In the genomic region with DNA sequence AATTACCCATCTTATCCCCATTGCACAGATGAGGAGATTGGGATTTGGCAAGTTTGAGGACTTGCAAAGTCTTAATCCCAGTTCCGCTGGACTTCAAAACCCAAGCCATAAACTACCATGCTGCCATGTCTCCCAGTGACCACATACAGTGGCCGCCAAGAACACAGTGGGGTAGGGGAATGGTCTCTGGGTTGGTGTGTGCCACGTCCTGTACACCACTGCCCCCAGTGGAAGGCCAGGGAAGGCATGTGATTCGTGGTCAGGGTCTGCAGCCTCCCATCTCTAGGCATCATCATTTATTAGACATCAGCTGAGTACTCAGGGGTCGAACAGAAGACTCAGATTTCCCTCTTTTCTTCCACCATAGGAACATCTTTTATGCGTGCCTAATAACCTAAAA, we compare ENCODE assay signal across 10 cellular contexts.
DNase-seq lines count a peak whose midpoint lies in the region; ATAC-seq and TF ChIP-seq lines count a peak whose summit lies in the region.
"Had no signal": no experiment of that assay in that cellular context is flagged by ENCODE, and none has a peak within 500 bp of the region (broad histone marks: within the 10 kb centered on the region; RNA-seq: fewer than 3 reads in every experiment).

No MANE protein-coding gene starts in this region.

- no peak overlapping the region for H3K9ac ChIP-seq in trophoblast cell (ENCODE audit: low read length)

- H3K4ac ChIP-seq in trophoblast cell (ENCODE audit: low read depth, low read length): no peak overlapping the region

- WGBS in heart right ventricle, 2 donors: 80 to 81% methylated on average over 6 of the region's 6 CpGs
- WGBS in trophoblast cell (ENCODE audit: extremely low coverage, insufficient coverage, insufficient read length): no CpG with 5 or more reads among the region's 6 CpGs
- 80 to 83% methylated on average over 5 to 6 of the region's 6 CpGs for WGBS in esophagus squamous epithelium, 2 donors

- BruUV-seq in OCI-LY7 (replicated peaks; lab: Mats Ljungman, UMichigan): no TSS peak

- no peak overlapping the region for H3K14ac ChIP-seq in trophoblast cell (ENCODE audit: low read length)

- H3K36me3 Mint-ChIP-seq in endothelial cell (ENCODE audit: low read depth, unreplicated experiment): peaks cover 4% of the 10 kb centered on the region
- H3K36me3 Mint-ChIP-seq: activated naive CD4-positive, alpha-beta T cell treated with anti-CD3 and anti-CD28 coated beads, Interleukin-2, amount 50 U/mL, for 72 hours had no signal

- DNase-seq in heart right ventricle: no peak
- no peak for DNase-seq in Right ventricle myocardium superior
- peak; percentile 46 for DNase-seq in OCI-LY7 (ENCODE audit: low spot score)
- peak; percentile 60 for DNase-seq in endothelial cell (ENCODE audit: low spot score)
- no peak for DNase-seq in upper lobe of right lung
- DNase-seq in trophoblast cell: no peak
- no peak for DNase-seq in esophagus squamous epithelium (lab: John Stamatoyannopoulos, UW)
- DNase-seq: MV-4-11 had no signal

- H2BK5ac ChIP-seq in trophoblast cell (ENCODE audit: low read depth, low read length, poor library complexity): no peak overlapping the region

- H3K9me3 ChIP-seq in heart right ventricle (no peaks in the 10 kb centered on the region), OCI-LY7 (ENCODE audit: low read length) (no peaks in the 10 kb centered on the region), upper lobe of right lung (no peaks in the 10 kb centered on the region), trophoblast cell (ENCODE audit: insufficient read depth, low read depth, low read length) (peaks cover 2% of the 10 kb centered on the region), esophagus squamous epithelium (no peaks in the 10 kb centered on the region)

- H3K79me1 ChIP-seq in trophoblast cell (ENCODE audit: low read length): peaks cover 3% of the 10 kb centered on the region

- no peak overlapping the region for H2BK120ac ChIP-seq in trophoblast cell (ENCODE audit: insufficient read depth, low read length, poor library complexity)

- H4K91ac ChIP-seq in trophoblast cell (ENCODE audit: low read depth, low read length): no peak overlapping the region

- no peaks in the 10 kb centered on the region for H3K9me3 Mint-ChIP-seq in endothelial cell (ENCODE audit: unreplicated experiment)
- H3K9me3 Mint-ChIP-seq: activated naive CD4-positive, alpha-beta T cell treated with anti-CD3 and anti-CD28 coated beads, Interleukin-2, amount 50 U/mL, for 72 hours had no signal

- no peak overlapping the region for H4K8ac ChIP-seq in trophoblast cell (ENCODE audit: low read depth, low read length)

- no peaks in the 10 kb centered on the region for H3K79me2 ChIP-seq in OCI-LY7 (ENCODE audit: insufficient read depth, low read depth, low read length)
- no peaks in the 10 kb centered on the region for H3K79me2 ChIP-seq in trophoblast cell (ENCODE audit: control insufficient read depth, insufficient read depth, low read length, poor library complexity)

- TF ChIP-seq CTCF in heart right ventricle (IDR thresholded peaks at IDR 0.05) (peak in 7 of 9 donors; percentile 34 to 54 (median 47)), OCI-LY7 (conservative IDR thresholded peaks at IDR 0.05; ENCODE audit: low read length) (peak; percentile 84), endothelial cell (IDR thresholded peaks at IDR 0.05; ENCODE audit: unreplicated experiment) (peak; percentile 51), upper lobe of right lung (IDR thresholded peaks at IDR 0.05) (peak; percentile 38), esophagus squamous epithelium (IDR thresholded peaks at IDR 0.05) (peak in 3 of 6 experiments; percentile 14 to 30 (median 23))

- H3K36me3 ChIP-seq in heart right ventricle: no peaks in the 10 kb centered on the region
- H3K36me3 ChIP-seq in OCI-LY7 (ENCODE audit: insufficient read depth, low read length): no peaks in the 10 kb centered on the region
- no peaks in the 10 kb centered on the region for H3K36me3 ChIP-seq in upper lobe of right lung
- H3K36me3 ChIP-seq in trophoblast cell (ENCODE audit: control insufficient read depth in 1 of 2, insufficient read depth in 2 of 2, low read length in 2 of 2): no peaks in the 10 kb centered on the region
- no peaks in the 10 kb centered on the region for H3K36me3 ChIP-seq in esophagus squamous epithelium

- CTCF ChIA-PET in OCI-LY7 (lab: Charles Lee; ENCODE audit: unreplicated experiment): interaction anchor here (0.6 kb wide), 1 partner anchor 84 kb away, joined by 3 read pairs; no protein-coding TSS in a partner anchor

- H3K4me3 Mint-ChIP-seq in endothelial cell (ENCODE audit: unreplicated experiment): no peak overlapping the region

- H3K18ac ChIP-seq in trophoblast cell (ENCODE audit: low read length): no peak overlapping the region

- H3K4me2 ChIP-seq in OCI-LY7 (ENCODE audit: low read length): no peak overlapping the region
- H3K4me2 ChIP-seq in trophoblast cell (ENCODE audit: low read length): no peak overlapping the region

- H3K27ac Mint-ChIP-seq in endothelial cell (ENCODE audit: unreplicated experiment): no peak overlapping the region
- H3K27ac Mint-ChIP-seq: activated naive CD4-positive, alpha-beta T cell treated with anti-CD3 and anti-CD28 coated beads, Interleukin-2, amount 50 U/mL, for 72 hours had no signal

- H4K12ac ChIP-seq in trophoblast cell (ENCODE audit: low read depth, low read length): no peak overlapping the region

- no peaks in the 10 kb centered on the region for H4K20me1 ChIP-seq in OCI-LY7 (ENCODE audit: insufficient read depth, low read length)

- H3K27ac ChIP-seq in heart right ventricle (peak overlapping the region in 1 of 10 donors; percentile 36), OCI-LY7 (ENCODE audit: low read depth, low read length, poor library complexity, severe bottlenecking) (no peak overlapping the region), upper lobe of right lung (no peak overlapping the region), trophoblast cell (ENCODE audit: low read depth, low read length) (no peak overlapping the region), esophagus squamous epithelium (peak overlapping the region in 1 of 4 donors; percentile 88)

- H2AFZ ChIP-seq in OCI-LY7 (ENCODE audit: low read length) (no peak overlapping the region), trophoblast cell (ENCODE audit: insufficient read depth, low read length, poor library complexity) (no peak overlapping the region)

- H3K27me3 ChIP-seq in heart right ventricle (no peaks in the 10 kb centered on the region), upper lobe of right lung (no peaks in the 10 kb centered on the region), trophoblast cell (ENCODE audit: insufficient read depth, low read length) (no peaks in the 10 kb centered on the region), esophagus squamous epithelium (no peaks in the 10 kb centered on the region)

- POLR2A ChIA-PET in OCI-LY7 (lab: Charles Lee): interaction anchor here (0.6 kb wide), 1 partner anchor 142 kb away, joined by 3 read pairs; no protein-coding TSS in a partner anchor

- intact Hi-C loops in heart right ventricle (cut with DNase I): loop anchor here in 4 of 10 donors (5.0 to 10.0 kb wide), 3 partner anchors 35 to 102 kb away; a partner anchor contains a TSS
- intact Hi-C loops in Right ventricle myocardium superior (cut with DNase I): loop anchor here (10.0 kb wide), 1 partner anchor 92 kb away; no protein-coding TSS in a partner anchor
- intact Hi-C loops in OCI-LY7 (cut with micrococcal nuclease; ENCODE audit: unreplicated experiment): loop anchor here (2.0 kb wide), 1 partner anchor 74 kb away; no protein-coding TSS in a partner anchor
- intact Hi-C loops in upper lobe of right lung (cut with DNase I): no loop called here
- intact Hi-C loops in esophagus squamous epithelium (cut with DNase I): no loop called here

- no peak overlapping the region for H2AK5ac ChIP-seq in trophoblast cell (ENCODE audit: low read length)

- no peak overlapping the region for H3K23ac ChIP-seq in trophoblast cell (ENCODE audit: low read length)

- ATAC-seq in heart right ventricle: no peak
- ATAC-seq in Right ventricle myocardium superior (ENCODE audit: poor library complexity): no peak
- no peak for ATAC-seq in upper lobe of right lung
- no peak for ATAC-seq in GM18520 (IDR thresholded peaks at IDR 0.05; ENCODE audit: unreplicated experiment)
- ATAC-seq: activated naive CD4-positive, alpha-beta T cell treated with anti-CD3 and anti-CD28 coated beads, Interleukin-2, amount 50 U/mL, for 72 hours had no signal

- H3K4me3 ChIP-seq in heart right ventricle (no peak overlapping the region), OCI-LY7 (ENCODE audit: low read depth, low read length, poor library complexity, severe bottlenecking) (no peak overlapping the region), upper lobe of right lung (no peak overlapping the region), trophoblast cell (ENCODE audit: low read depth, low read length) (no peak overlapping the region), esophagus squamous epithelium (no peak overlapping the region)

- H2BK12ac ChIP-seq in trophoblast cell (ENCODE audit: low read length): no peak overlapping the region

- H3K4me1 ChIP-seq in heart right ventricle (peaks cover 11 to 77% (median 45%) of the 10 kb centered on the region in 9 donors), OCI-LY7 (ENCODE audit: insufficient read depth, low read length, poor library complexity, severe bottlenecking) (no peaks in the 10 kb centered on the region), upper lobe of right lung (peaks cover 46% of the 10 kb centered on the region), trophoblast cell (ENCODE audit: control insufficient read depth in 1 of 2, insufficient read depth in 2 of 2, low read length in 2 of 2) (peaks cover 2 to 5% of the 10 kb centered on the region in 2 experiments), esophagus squamous epithelium (peaks cover 10 to 65% (median 47%) of the 10 kb centered on the region in 3 donors)

- H3K27me3 Mint-ChIP-seq in endothelial cell (ENCODE audit: unreplicated experiment): no peaks in the 10 kb centered on the region

- peaks cover 15% of the 10 kb centered on the region for H3K4me1 Mint-ChIP-seq in endothelial cell (ENCODE audit: unreplicated experiment)

- TF ChIP-seq POLR2A in esophagus squamous epithelium (IDR thresholded peaks at IDR 0.05): no peak

- no peaks in the 10 kb centered on the region for H3K9me2 ChIP-seq in OCI-LY7 (ENCODE audit: insufficient read depth, low read length)

Comparison
In these comparisons a context has a peak if more than half of its experiments do, and no peak if none do; other contexts are left out.
1. DNase-seq: peak in OCI-LY7 (single experiment) and endothelial cell (single experiment); none in heart right ventricle (0 of 2), Right ventricle myocardium superior (single experiment), upper lobe of right lung (single experiment), trophoblast cell (0 of 2) and esophagus squamous epithelium (single experiment).
2. intact Hi-C loops: an anchor here in Right ventricle myocardium superior (10.0 kb wide) and OCI-LY7 (2.0 kb wide); none called in upper lobe of right lung and esophagus squamous epithelium.